ENCODE assay signal across 24 cellular contexts in the genomic region with DNA sequence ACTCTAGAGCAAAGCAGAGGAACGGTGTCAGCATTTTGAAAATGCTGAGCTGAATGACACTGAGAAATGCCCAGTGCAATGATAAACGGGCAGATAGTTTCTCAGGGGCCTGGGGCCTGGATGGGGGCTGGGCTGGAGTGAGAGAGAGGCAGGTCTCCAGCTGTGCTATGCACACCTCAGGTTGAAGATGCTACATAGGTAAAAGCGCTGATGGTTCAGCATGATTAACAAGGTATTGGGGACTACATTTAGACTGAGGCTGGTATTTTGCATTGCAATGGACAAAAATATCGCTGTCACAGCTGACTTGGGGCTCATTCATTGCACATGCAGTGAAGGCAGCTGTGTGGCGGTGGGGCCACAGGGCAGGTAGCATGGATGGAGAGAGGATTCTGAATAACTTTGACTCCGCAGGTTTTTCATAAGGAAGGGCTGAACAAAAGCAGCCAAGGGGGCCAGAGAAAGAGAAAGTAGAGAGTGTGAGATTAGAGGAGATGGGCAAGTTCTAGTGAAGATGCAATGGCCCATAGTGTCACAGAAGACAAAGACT.
DNase-seq lines count a peak whose midpoint lies in the region; ATAC-seq, FAIRE-seq and TF ChIP-seq lines count a peak whose summit lies in the region.
"Had no signal": no experiment of that assay in that cellular context is flagged by ENCODE, and none has a peak within 500 bp of the region (broad histone marks: within the 10 kb centered on the region; RNA-seq: fewer than 3 reads in every experiment).

No MANE protein-coding gene starts in this region.

- TF ChIP-seq CTCF in GM23338 (conservative IDR thresholded peaks at IDR 0.05; ENCODE audit: low read depth in 2 of 2) (no peak), GM12878 (IDR thresholded peaks at IDR 0.05 in 2 of 3, conservative IDR thresholded peaks at IDR 0.05 in 1 of 3; ENCODE audit: control insufficient read depth in 2 of 3, extremely low read depth in 1 of 3, insufficient read depth in 1 of 3, low read depth in 3 of 3, low read length in 3 of 3) (no peak), nephron (IDR thresholded peaks at IDR 0.05; ENCODE audit: unreplicated experiment in 3 of 3) (no peak)

- intact Hi-C loops in GM12878 (cut with micrococcal nuclease; ENCODE audit: unreplicated experiment): no loop called here

- H3K9ac ChIP-seq in GM12878 (ENCODE audit: control insufficient read depth, insufficient read depth, low read length): no peak overlapping the region

- BruUV-seq in GM12878 (replicated peaks; lab: Mats Ljungman, UMichigan): no TSS peak

- SMC1A ChIA-PET in GM12878 (lab: Charles Lee; ENCODE audit: uncharacterized antibody, unreplicated experiment): interaction anchor here (1.0 to 1.2 kb wide), 3 partner anchors 10 to 69 kb away, joined by 3 to 4 read pairs (median 4); no protein-coding TSS in a partner anchor

- H3K4me3 ChIP-seq in GM23338: no peak overlapping the region
- no peak overlapping the region for H3K4me3 ChIP-seq in GM12878
- H3K4me3 ChIP-seq: dorsolateral prefrontal cortex, pancreas, PC-9, stomach, upper lobe of right lung had no signal

- no peak for TF ChIP-seq EP300 in GM12878 (IDR thresholded peaks at IDR 0.05; ENCODE audit: borderline replicate concordance in 1 of 2, control insufficient read depth in 1 of 2, low read depth in 2 of 2, low read length in 2 of 2)

- peaks cover 7% of the 10 kb centered on the region for H3K4me1 Mint-ChIP-seq in GM23338
- H3K4me1 Mint-ChIP-seq in nephron: peaks cover 55% of the 10 kb centered on the region
- H3K4me1 Mint-ChIP-seq: activated T-helper 17 cell treated with anti-CD3 and anti-CD28 coated beads, Interleukin-2, amount 50 U/mL, for 72 hours had no signal

- H3K4me2 ChIP-seq in GM23338 (no peak overlapping the region), GM12878 (ENCODE audit: control insufficient read depth, insufficient read depth) (peak overlapping the region; percentile 4; the same call in 1 of the 2 replicates)
- H3K4me2 ChIP-seq: PC-9 had no signal

- CTCF ChIA-PET in GM12878 (lab: Yijun Ruan, JAX): interaction anchor here (1.3 kb wide), 1 partner anchor 39 kb away, joined by 3 read pairs; no protein-coding TSS in a partner anchor

- H3K27ac ChIP-seq in GM23338 (ENCODE audit: low read depth) (no peak overlapping the region), GM12878 (ENCODE audit: control insufficient read depth, insufficient read depth) (no peak overlapping the region)
- H3K27ac ChIP-seq: pancreas, PC-9, stomach, upper lobe of right lung, VCaP had no signal

- H3K27ac Mint-ChIP-seq in GM23338 (no peak overlapping the region), nephron (peak overlapping the region; percentile 36 to 75 (median 61))
- H3K27ac Mint-ChIP-seq: activated CD4-positive, alpha-beta memory T cell treated with anti-CD3 and anti-CD28 coated beads for 36 hours; activated T-helper 17 cell treated with anti-CD3 and anti-CD28 coated beads, Interleukin-2, amount 50 U/mL, for 72 hours; T-helper 1 cell treated with Interleukin-12 subunit alpha and Interleukin-12 subunit beta and Interleukin-4 antibody, amounts not matched to agents 30 μg/mL and 1 μg/mL, for 36 hours had no signal

- H3K79me2 ChIP-seq in GM23338 (replicated peaks; ENCODE audit: insufficient read depth) (no peaks in the 10 kb centered on the region), GM12878 (ENCODE audit: control insufficient read depth, insufficient read depth, low read length) (no peaks in the 10 kb centered on the region)

- H3K9me3 Mint-ChIP-seq in GM23338: peaks cover 16% of the 10 kb centered on the region
- peaks cover 9% of the 10 kb centered on the region for H3K9me3 Mint-ChIP-seq in nephron
- H3K9me3 Mint-ChIP-seq: activated CD4-positive, alpha-beta memory T cell treated with anti-CD3 and anti-CD28 coated beads for 36 hours; activated T-helper 17 cell treated with anti-CD3 and anti-CD28 coated beads, Interleukin-2, amount 50 U/mL, for 72 hours; T-helper 1 cell treated with Interleukin-12 subunit alpha and Interleukin-12 subunit beta and Interleukin-4 antibody, amounts not matched to agents 30 μg/mL and 1 μg/mL, for 36 hours had no signal

- RAD21 ChIA-PET in GM12878 (lab: Charles Lee; ENCODE audit: unreplicated experiment): interaction anchor here (0.8 kb wide), 2 partner anchors 70 to 71 kb away, joined by 3 read pairs; no protein-coding TSS in a partner anchor

- H4K20me1 ChIP-seq in GM23338 (replicated peaks; ENCODE audit: insufficient read depth) (no peaks in the 10 kb centered on the region), GM12878 (ENCODE audit: control insufficient read depth, insufficient read depth) (no peaks in the 10 kb centered on the region)

- TF ChIP-seq RAD21 in GM12878 (IDR thresholded peaks at IDR 0.05; ENCODE audit: insufficient read depth, low read depth, low read length): no peak

- no peaks in the 10 kb centered on the region for H3K9me2 ChIP-seq in GM23338 (ENCODE audit: insufficient read depth)

- POLR2A ChIA-PET in GM12878 (lab: Charles Lee): no interaction called here

- WGBS in GM12878 (ENCODE audit: insufficient coverage, insufficient replicate concordance, low lambda C conversion rate, missing lambda C conversion rate): 5% methylated on average over 6 of the region's 6 CpGs

- H3K36me3 ChIP-seq in GM23338 (ENCODE audit: insufficient read depth): no peaks in the 10 kb centered on the region
- no peaks in the 10 kb centered on the region for H3K36me3 ChIP-seq in GM12878 (ENCODE audit: control insufficient read depth in 2 of 2, insufficient read depth in 2 of 2, low read length in 1 of 2)
- H3K36me3 ChIP-seq: pancreas, stomach, upper lobe of right lung had no signal

- H3K4me3 Mint-ChIP-seq in GM23338 (no peak overlapping the region), nephron (no peak overlapping the region)
- H3K4me3 Mint-ChIP-seq: activated CD4-positive, alpha-beta memory T cell treated with anti-CD3 and anti-CD28 coated beads for 36 hours; activated T-helper 17 cell treated with anti-CD3 and anti-CD28 coated beads, Interleukin-2, amount 50 U/mL, for 72 hours; T-helper 1 cell treated with Interleukin-12 subunit alpha and Interleukin-12 subunit beta and Interleukin-4 antibody, amounts not matched to agents 30 μg/mL and 1 μg/mL, for 36 hours had no signal

- no peak for DNase-seq in GM12892 (ENCODE audit: insufficient read length)
- no peak for DNase-seq in GM23338 (ENCODE audit: low spot score)
- DNase-seq in GM12878 (ENCODE audit: low read depth, low spot score): no peak
- DNase-seq in stimulated activated CD4-positive, alpha-beta T cell treated with anti-CD3 and anti-CD28 coated beads, Interleukin-1b, Interleukin-23, amount 100 ng/mL, for 48 hours: no peak
- DNase-seq in HPDE6-E6E7 (ENCODE audit: extremely low spot score): no peak
- DNase-seq in OCI-M1 (lab: John Stamatoyannopoulos, UW): no peak
- no peak for DNase-seq in COLO668 (lab: John Stamatoyannopoulos, UW; ENCODE audit: unreplicated experiment)
- DNase-seq: activated CD4-positive, alpha-beta memory T cell treated with anti-CD3 and anti-CD28 coated beads for 36 hours; COR-L47; KG1; NCI-H1092 treated with DMSO at 0.1 percent for 48 hours; NCI-H526 treated with DMSO at 0.1 percent for 48 hours; PC-9; stimulated activated CD4-positive, alpha-beta T cell treated with anti-CD3 and anti-CD28 coated beads, Interleukin-2, amount 100 ng/mL, for 24 hours; stomach had no signal

- H3K36me3 Mint-ChIP-seq in GM23338 (ENCODE audit: low read depth): no peaks in the 10 kb centered on the region; the same call in 2 of the 3 replicates
- no peaks in the 10 kb centered on the region for H3K36me3 Mint-ChIP-seq in nephron (ENCODE audit: low read depth)
- H3K36me3 Mint-ChIP-seq: activated CD4-positive, alpha-beta memory T cell treated with anti-CD3 and anti-CD28 coated beads for 36 hours had no signal

- H3F3A ChIP-seq in GM23338 (replicated peaks; ENCODE audit: low read depth): no peaks in the 10 kb centered on the region

- no peak for TF ChIP-seq POLR2A in GM12892 (IDR thresholded peaks at IDR 0.05; ENCODE audit: low read depth, low read length)
- TF ChIP-seq POLR2A in GM12878 (IDR thresholded peaks at IDR 0.05; ENCODE audit: low read depth, low read length): no peak

- H3K4me1 ChIP-seq in GM23338 (ENCODE audit: insufficient read depth) (no peaks in the 10 kb centered on the region), GM12878 (ENCODE audit: control insufficient read depth, insufficient read depth, low read length) (peaks cover 18% of the 10 kb centered on the region)
- H3K4me1 ChIP-seq: upper lobe of right lung had no signal

- ATAC-seq in GM23338 (no peak), GM12878 (no peak)
- ATAC-seq: activated T-helper 17 cell treated with anti-CD3 and anti-CD28 coated beads, Interleukin-2, amount 50 U/mL, for 72 hours; esophagus mucosa; pancreas had no signal

- H3K27me3 Mint-ChIP-seq in GM23338 (ENCODE audit: insufficient read depth, low read depth, poor library complexity) (peaks cover 2% of the 10 kb centered on the region), nephron (ENCODE audit: low read depth) (peaks cover 22% of the 10 kb centered on the region)

- H3K9me3 ChIP-seq in GM12878 (replicated peaks; ENCODE audit: control insufficient read depth, insufficient read depth, low read length): no peaks in the 10 kb centered on the region
- H3K9me3 ChIP-seq: pancreas, stomach, upper lobe of right lung had no signal

- FAIRE-seq in GM12892 (lab: Jason Lieb, UNC) (peak; percentile 21), GM12878 (lab: Jason Lieb, UNC) (no peak)
- FAIRE-seq: bronchial epithelial cell, pancreas had no signal

- no peaks in the 10 kb centered on the region for H3K27me3 ChIP-seq in GM23338 (ENCODE audit: insufficient read depth)
- no peaks in the 10 kb centered on the region for H3K27me3 ChIP-seq in GM12878 (replicated peaks in 1 of 2; ENCODE audit: control insufficient read depth in 2 of 2, insufficient read depth in 2 of 2, low read length in 1 of 2)
- H3K27me3 ChIP-seq: dorsolateral prefrontal cortex, pancreas, stomach, upper lobe of right lung had no signal

- H2AFZ ChIP-seq in GM23338 (0 out of 2 replicates have a peak overlapping the region, but pooled peaks have one; percentile 7), GM12878 (ENCODE audit: control insufficient read depth, low read depth, low read length) (peak overlapping the region; percentile 21)
- H2AFZ ChIP-seq: PC-9 had no signal

- in situ Hi-C loops in GM12878 (cut with MboI): no loop called here

TF ChIP-seq in GM23338, 12 proteins besides CTCF, POLR2A, EP300 and RAD21 (continues in another document):
- TF ChIP-seq EZH2phosphoT487 (IDR thresholded peaks at IDR 0.05; ENCODE audit: unreplicated experiment) (no peak), ZNF114 (CRISPR knock-in tag; IDR thresholded peaks at IDR 0.05) (no peak), NANOG (IDR thresholded peaks at IDR 0.05; ENCODE audit: borderline replicate concordance) (no peak), ZNF331 (CRISPR knock-in tag; IDR thresholded peaks at IDR 0.05; ENCODE audit: low read depth) (no peak)

TF ChIP-seq in GM12878, 131 proteins besides CTCF, POLR2A, EP300 and RAD21 (continues in another document):
- TF ChIP-seq HDAC2 (IDR thresholded peaks at IDR 0.05) (no peak), CBFB (IDR thresholded peaks at IDR 0.05; ENCODE audit: low read depth) (no peak), CHD1 (IDR thresholded peaks at IDR 0.05; ENCODE audit: low read depth, low read length) (no peak)
